ENCODE assay signal across 8 cellular contexts in genomic region chr17:7296189-7296861, GRCh38. TPM values are rescaled to one million over a fixed set of nuclear protein-coding genes. Genes with fewer than 3 reads are reported as not detected.
DNase-seq lines count a peak whose midpoint lies in the region; ATAC-seq and TF ChIP-seq lines count a peak whose summit lies in the region.

No MANE protein-coding gene starts in this region.

- H3K9ac ChIP-seq in HUES6 (ENCODE audit: low read length), result no peak overlapping the region

- peaks cover 63% of the 10 kb centered on the region for H3K27me3 Mint-ChIP-seq in neural crest cell (ENCODE audit: low read depth)

- H3K4me3 ChIP-seq in HUES6 (ENCODE audit: low read depth, low read length), result peak overlapping the region; percentile 15
- peak overlapping the region in 2 of 4 donors; percentile 22 to 32 for H3K4me3 ChIP-seq in Peyer's patch
- peak overlapping the region in 1 of 2 donors; percentile 20 for H3K4me3 ChIP-seq in foreskin fibroblast (ENCODE audit: low read depth in 1 of 2, low read length in 2 of 2)
- H3K4me3 ChIP-seq in thoracic aorta, result peak overlapping the region; percentile 40

- H3K27me3 ChIP-seq in HUES6 (ENCODE audit: control insufficient read depth, insufficient read depth, low read length) (peaks cover 29% of the 10 kb centered on the region), Peyer's patch (no peaks in the 10 kb centered on the region), thoracic aorta (replicated peaks; ENCODE audit: insufficient read depth) (peaks cover 5% of the 10 kb centered on the region)

- peak; percentile 53 for ATAC-seq in thoracic aorta (ENCODE audit: insufficient number of reproducible peaks, low FRiP score, low read depth)
- ATAC-seq in GM19397 (IDR thresholded peaks at IDR 0.05; ENCODE audit: unreplicated experiment), result no peak

- TF ChIP-seq CTCF in Peyer's patch (IDR thresholded peaks at IDR 0.05) (peak; percentile 83 to 97 (median 95)), foreskin fibroblast (IDR thresholded peaks at IDR 0.05; ENCODE audit: low read depth, low read length) (peak; percentile 85), neural crest cell (conservative IDR thresholded peaks at IDR 0.05) (peak; percentile 96), thoracic aorta (IDR thresholded peaks at IDR 0.05) (peak; percentile 96)

- H3K36me3 Mint-ChIP-seq in neural crest cell (ENCODE audit: low read depth), result no peaks in the 10 kb centered on the region

- H3K27ac Mint-ChIP-seq in neural crest cell (ENCODE audit: unreplicated experiment), result no peak overlapping the region

- H3K27ac ChIP-seq in HUES6 (ENCODE audit: low read depth, low read length) (no peak overlapping the region), Peyer's patch (peak overlapping the region in 1 of 4 donors; percentile 3), thoracic aorta (no peak overlapping the region)

- H3K9me3 ChIP-seq in HUES6 (ENCODE audit: control insufficient read depth, insufficient read depth, low read depth, low read length) (no peaks in the 10 kb centered on the region), Peyer's patch (peaks cover 0 to 3% (median 0%) of the 10 kb centered on the region in 4 donors), thoracic aorta (no peaks in the 10 kb centered on the region)

- peak overlapping the region; percentile 44 for H3K4me3 Mint-ChIP-seq in neural crest cell

- no peak for TF ChIP-seq POLR2A in Peyer's patch (IDR thresholded peaks at IDR 0.05)

- H3K4me1 Mint-ChIP-seq in neural crest cell, result peaks cover 21% of the 10 kb centered on the region

- H3K36me3 ChIP-seq in HUES6 (ENCODE audit: control insufficient read depth, insufficient read depth, low read length) (no peaks in the 10 kb centered on the region), Peyer's patch (no peaks in the 10 kb centered on the region), thoracic aorta (no peaks in the 10 kb centered on the region)

- H3K4me1 ChIP-seq in HUES6 (ENCODE audit: control insufficient read depth, insufficient read depth, low read length) (peaks cover 18% of the 10 kb centered on the region), Peyer's patch (peaks cover 0 to 48% (median 17%) of the 10 kb centered on the region in 4 donors), thoracic aorta (ENCODE audit: control insufficient read depth in 1 of 2, low read depth in 2 of 2) (peaks cover 15 to 34% of the 10 kb centered on the region in 2 donors)

- H3K9me3 Mint-ChIP-seq in neural crest cell, result no peaks in the 10 kb centered on the region

- peak; percentile 43 for DNase-seq in DMS153 (lab: John Stamatoyannopoulos, UW)
- DNase-seq in Peyer's patch, result peak; percentile 69 to 90 (median 89)
- DNase-seq in activated T-helper 9 cell treated with anti-CD3 and anti-CD28 coated beads, Interleukin-2, amount 50 U/mL, for 16 hours (ENCODE audit: low read depth), result peak; percentile 63
- peak; percentile 78 to 95 for DNase-seq in foreskin fibroblast
- peak; percentile 87 for DNase-seq in neural crest cell (ENCODE audit: low read depth, low spot score)
- no peak for DNase-seq in thoracic aorta (ENCODE audit: low spot score)

RNA-seq across cellular contexts. Expression of gene YBX2, which starts 1.9 kb away (rescaled TPM):
- total RNA-seq in Peyer's patch (10 to 100 TPM; 20.7 to 70.0 (median 24.6) TPM), neural crest cell (0.54 and 0.96 TPM in 2 replicates), thoracic aorta (not detected)

RNA-seq across cellular contexts. Expression of gene EIF5A, which starts 11.1 kb away (rescaled TPM):
- total RNA-seq in Peyer's patch (100 to 1,000 TPM in 3 of 4 donors, 10 to 100 TPM in 1; 94.4 to 128 (median 120) TPM), neural crest cell (725 and 743 TPM in 2 replicates), thoracic aorta (100 to 1,000 TPM; 118 to 130 TPM)

RNA-seq across cellular contexts. Expression of gene SLC2A4, which starts 14.8 kb away (rescaled TPM):
- 1 to 10 TPM in 3 of 4 donors, not detected in 1; 1.1 to 7.6 (median 4.8) TPM for total RNA-seq in Peyer's patch
- total RNA-seq in neural crest cell, result 5.8 and 6.1 TPM in 2 replicates
- 1 to 10 TPM; 1.2 to 7.7 TPM for total RNA-seq in thoracic aorta

RNA-seq across cellular contexts. Expression of gene GPS2, which starts 18.8 kb away (rescaled TPM):
- total RNA-seq in Peyer's patch (100 to 1,000 TPM in 1 of 4 donors, 10 to 100 TPM in 3; 93.2 to 148 (median 94.2) TPM), neural crest cell (84.2 and 89.9 TPM in 2 replicates), thoracic aorta (10 to 100 TPM; 66.5 to 100.0 TPM)

RNA-seq across cellular contexts. Expression of gene NEURL4, which starts 32.8 kb away (rescaled TPM):
- total RNA-seq in Peyer's patch (10 to 100 TPM; 23.3 to 69.0 (median 53.9) TPM), neural crest cell (65.6 and 69.5 TPM in 2 replicates), thoracic aorta (10 to 100 TPM; 24.4 to 45.3 TPM)

Comparison
In these comparisons a context has a peak if more than half of its experiments do, and no peak if none do; other contexts are left out.
1. RNA of gene YBX2, which starts 1.9 kb away (total RNA-seq): 20.7 to 70.0 TPM in Peyer's patch; 0.54 to 0.96 TPM in neural crest cell and not detected in thoracic aorta; every median in the first group is over 10 times any median in the second.
2. Peak in every context shown above with its lines, with median percentiles within 50 percentile points of each other: CTCF ChIP-seq.